18 cellular contexts compared by ENCODE assay signal in genomic region chr17:80889231-80889896, GRCh38.
DNase-seq lines count a peak whose midpoint lies in the region; ATAC-seq lines count a peak whose summit lies in the region.
"Had no signal": no experiment of that assay in that cellular context is flagged by ENCODE, and none has a peak within 500 bp of the region (broad histone marks: within the 10 kb centered on the region; RNA-seq: fewer than 3 reads in every experiment).

No MANE protein-coding gene starts in this region.

- H3K36me3 Mint-ChIP-seq in CD4-positive, alpha-beta memory T cell = peaks cover 23 to 40% of the 10 kb centered on the region in 2 donors
- peaks cover 75% of the 10 kb centered on the region for H3K36me3 Mint-ChIP-seq in activated CD8-positive, alpha-beta T cell treated with anti-CD3 and anti-CD28 coated beads, Interleukin-2, amount 10 ng/mL, durations not matched to agents 7 days and 5 days (ENCODE audit: low read depth)

- peaks cover 31 to 66% (median 43%) of the 10 kb centered on the region in 4 donors for H3K4me1 Mint-ChIP-seq in CD4-positive, alpha-beta memory T cell
- peaks cover 62% of the 10 kb centered on the region for H3K4me1 Mint-ChIP-seq in activated CD8-positive, alpha-beta T cell treated with anti-CD3 and anti-CD28 coated beads, Interleukin-2, amount 10 ng/mL, durations not matched to agents 7 days and 5 days (ENCODE audit: low read depth)

- POLR2A ChIA-PET in CD4-positive, alpha-beta memory T cell (lab: Charles Lee; ENCODE audit: partially characterized antibody) = interaction anchor here (0.6 to 1.7 kb wide), 13 partner anchors 8 to 435 kb away, joined by 3 to 10 read pairs (median 5); no protein-coding TSS in a partner anchor
- POLR2A ChIA-PET in activated CD8-positive, alpha-beta T cell treated with anti-CD3 and anti-CD28 coated beads, Interleukin-2, amount 10 ng/mL, durations not matched to agents 7 days and 5 days (lab: Charles Lee) = interaction anchor here (0.9 to 2.5 kb wide), 5 partner anchors 12 to 434 kb away, joined by 3 to 10 read pairs (median 5); no protein-coding TSS in a partner anchor

- ATAC-seq in activated CD8-positive, alpha-beta T cell treated with anti-CD3 and anti-CD28 coated beads, Interleukin-2, amount 10 ng/mL, durations not matched to agents 7 days and 5 days = no peak
- no peak for ATAC-seq in GM21367 (IDR thresholded peaks at IDR 0.05; ENCODE audit: unreplicated experiment)
- ATAC-seq: left colon had no signal

- H3K27me3 ChIP-seq in CD4-positive, alpha-beta memory T cell (ENCODE audit: insufficient read depth, low read length) = no peaks in the 10 kb centered on the region
- H3K27me3 ChIP-seq: dorsolateral prefrontal cortex, hepatocyte, testis had no signal

- no peaks in the 10 kb centered on the region for H3K9me3 ChIP-seq in CD4-positive, alpha-beta memory T cell (ENCODE audit: control insufficient read depth in 1 of 2, low read length in 2 of 2)
- H3K9me3 ChIP-seq: HAP-1, testis had no signal

- H3K27ac Mint-ChIP-seq in CD4-positive, alpha-beta memory T cell = peak overlapping the region; percentile 87 to 95 (median 93)
- peak overlapping the region; percentile 89 for H3K27ac Mint-ChIP-seq in activated CD8-positive, alpha-beta T cell treated with anti-CD3 and anti-CD28 coated beads, Interleukin-2, amount 10 ng/mL, durations not matched to agents 7 days and 5 days

- peaks cover 50% of the 10 kb centered on the region for H3K4me1 ChIP-seq in CD4-positive, alpha-beta memory T cell (ENCODE audit: insufficient read depth, low read length)
- H3K4me1 ChIP-seq: HAP-1, testis had no signal

- peaks cover 0 to 3% (median 0%) of the 10 kb centered on the region in 8 donors for H3K9me3 Mint-ChIP-seq in CD4-positive, alpha-beta memory T cell
- H3K9me3 Mint-ChIP-seq in activated CD8-positive, alpha-beta T cell treated with anti-CD3 and anti-CD28 coated beads, Interleukin-2, amount 10 ng/mL, durations not matched to agents 7 days and 5 days (ENCODE audit: insufficient read depth) = no peaks in the 10 kb centered on the region

- no peak overlapping the region for H3K4me3 ChIP-seq in CD4-positive, alpha-beta memory T cell (ENCODE audit: low read length in 2 of 2)
- H3K4me3 ChIP-seq: dorsolateral prefrontal cortex, HAP-1, hepatocyte, testis had no signal

- peaks cover 11% of the 10 kb centered on the region for H3K36me3 ChIP-seq in CD4-positive, alpha-beta memory T cell (ENCODE audit: insufficient read depth, low read length)

- no peaks in the 10 kb centered on the region for H3K27me3 Mint-ChIP-seq in CD4-positive, alpha-beta memory T cell
- no peaks in the 10 kb centered on the region for H3K27me3 Mint-ChIP-seq in activated CD8-positive, alpha-beta T cell treated with anti-CD3 and anti-CD28 coated beads, Interleukin-2, amount 10 ng/mL, durations not matched to agents 7 days and 5 days (ENCODE audit: low read depth)

- H3K4me3 Mint-ChIP-seq in CD4-positive, alpha-beta memory T cell = peak overlapping the region in 7 of 8 donors; percentile 35 to 72 (median 52)
- H3K4me3 Mint-ChIP-seq in activated CD8-positive, alpha-beta T cell treated with anti-CD3 and anti-CD28 coated beads, Interleukin-2, amount 10 ng/mL, durations not matched to agents 7 days and 5 days = peak overlapping the region; percentile 56

- CTCF ChIA-PET in CD4-positive, alpha-beta memory T cell (lab: Charles Lee; ENCODE audit: partially characterized antibody) = interaction anchor here (1.0 to 2.5 kb wide), 3 partner anchors 8 to 11 kb away, joined by 3 to 9 read pairs (median 3); no protein-coding TSS in a partner anchor
- CTCF ChIA-PET in activated CD8-positive, alpha-beta T cell treated with anti-CD3 and anti-CD28 coated beads, Interleukin-2, amount 10 ng/mL, durations not matched to agents 7 days and 5 days (lab: Charles Lee) = interaction anchor here (0.6 to 2.6 kb wide), 6 partner anchors 10 to 694 kb away, joined by 3 to 8 read pairs (median 4); no protein-coding TSS in a partner anchor

- H3K27ac ChIP-seq in CD4-positive, alpha-beta memory T cell (ENCODE audit: low read depth, low read length) = peak overlapping the region; percentile 85
- H3K27ac ChIP-seq: dorsolateral prefrontal cortex, hepatocyte, testis had no signal

- DNase-seq in activated CD4-positive, alpha-beta T cell treated with anti-CD3 and anti-CD28 coated beads for 48 hours = peak; percentile 24
- DNase-seq in activated CD4-positive, alpha-beta T cell treated with anti-CD3 and anti-CD28 coated beads, Interleukin-2, amount 50 U/mL, for 1 hour = no peak
- DNase-seq in CD4-positive, alpha-beta memory T cell = peak in 1 of 5 donors; percentile 41
- DNase-seq in activated CD8-positive, alpha-beta T cell treated with anti-CD3 and anti-CD28 coated beads, Interleukin-2, amount 10 ng/mL, durations not matched to agents 7 days and 5 days = no peak
- peak; percentile 6 for DNase-seq in iPS-NIHi11 (ENCODE audit: low spot score)
- no peak for DNase-seq in DMS114 treated with DMSO at 0.1 percent for 48 hours (lab: John Stamatoyannopoulos, UW; ENCODE audit: unreplicated experiment)
- DNase-seq in NCI-H82 (lab: John Stamatoyannopoulos, UW) = no peak
- DNase-seq: anterior cingulate cortex, EL, KBM-7, NCI-H1105 treated with DMSO at 0.1 percent for 48 hours, SIG-M5, testis had no signal

- intact Hi-C loops in CD4-positive, alpha-beta memory T cell (cut with micrococcal nuclease) = no loop called here

Comparison
In these comparisons a context has a peak if more than half of its experiments do, and no peak if none do; other contexts are left out.
1. DNase-seq: peak in activated CD4-positive, alpha-beta T cell treated with anti-CD3 and anti-CD28 coated beads for 48 hours (single experiment) and iPS-NIHi11 (single experiment); none in activated CD4-positive, alpha-beta T cell treated with anti-CD3 and anti-CD28 coated beads, Interleukin-2, amount 50 U/mL, for 1 hour (single experiment), activated CD8-positive, alpha-beta T cell treated with anti-CD3 and anti-CD28 coated beads, Interleukin-2, amount 10 ng/mL, durations not matched to agents 7 days and 5 days (single experiment), DMS114 treated with DMSO at 0.1 percent for 48 hours (single experiment) and NCI-H82 (single experiment).